2 cellular contexts compared by ENCODE assay signal in the genomic region with DNA sequence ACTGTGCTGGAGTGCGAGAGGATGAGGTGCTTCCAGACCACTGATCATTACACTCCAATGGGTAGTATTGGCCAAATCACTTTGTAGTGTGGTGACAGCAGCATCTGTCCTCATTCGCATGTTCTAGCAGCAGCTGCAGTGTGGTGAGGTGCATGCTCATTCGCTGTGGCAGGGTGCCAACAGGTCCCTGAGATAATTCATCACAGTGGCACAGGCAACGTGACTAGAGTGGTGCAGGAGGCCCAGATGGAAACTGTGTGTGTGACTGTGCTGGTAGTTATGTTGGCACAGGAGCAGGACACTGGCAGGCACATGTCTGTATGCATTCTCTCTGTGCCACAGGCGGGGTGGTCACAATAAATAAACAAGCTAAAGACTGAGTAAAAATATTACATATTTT.
TF ChIP-seq lines count a peak whose summit lies in the region.

No MANE protein-coding gene starts in this region.

TF ChIP-seq in SK-N-SH, 30 proteins besides CTCF, POLR2A, EP300 and RAD21 (continued from another document):
- TF ChIP-seq, protein P1, sequence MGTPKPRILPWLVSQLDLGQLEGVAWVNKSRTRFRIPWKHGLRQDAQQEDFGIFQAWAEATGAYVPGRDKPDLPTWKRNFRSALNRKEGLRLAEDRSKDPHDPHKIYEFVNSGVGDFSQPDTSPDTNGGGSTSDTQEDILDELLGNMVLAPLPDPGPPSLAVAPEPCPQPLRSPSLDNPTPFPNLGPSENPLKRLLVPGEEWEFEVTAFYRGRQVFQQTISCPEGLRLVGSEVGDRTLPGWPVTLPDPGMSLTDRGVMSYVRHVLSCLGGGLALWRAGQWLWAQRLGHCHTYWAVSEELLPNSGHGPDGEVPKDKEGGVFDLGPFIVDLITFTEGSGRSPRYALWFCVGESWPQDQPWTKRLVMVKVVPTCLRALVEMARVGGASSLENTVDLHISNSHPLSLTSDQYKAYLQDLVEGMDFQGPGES (IDR thresholded peaks at IDR 0.05; ENCODE audit: low read depth, low read length) = no peak
- TF ChIP-seq TEAD4 (IDR thresholded peaks at IDR 0.05; ENCODE audit: borderline replicate concordance, insufficient read depth) = no peak
- TF ChIP-seq CHD2 (IDR thresholded peaks at IDR 0.05; ENCODE audit: low read length, partially characterized antibody) = no peak
- TF ChIP-seq, protein P2, sequence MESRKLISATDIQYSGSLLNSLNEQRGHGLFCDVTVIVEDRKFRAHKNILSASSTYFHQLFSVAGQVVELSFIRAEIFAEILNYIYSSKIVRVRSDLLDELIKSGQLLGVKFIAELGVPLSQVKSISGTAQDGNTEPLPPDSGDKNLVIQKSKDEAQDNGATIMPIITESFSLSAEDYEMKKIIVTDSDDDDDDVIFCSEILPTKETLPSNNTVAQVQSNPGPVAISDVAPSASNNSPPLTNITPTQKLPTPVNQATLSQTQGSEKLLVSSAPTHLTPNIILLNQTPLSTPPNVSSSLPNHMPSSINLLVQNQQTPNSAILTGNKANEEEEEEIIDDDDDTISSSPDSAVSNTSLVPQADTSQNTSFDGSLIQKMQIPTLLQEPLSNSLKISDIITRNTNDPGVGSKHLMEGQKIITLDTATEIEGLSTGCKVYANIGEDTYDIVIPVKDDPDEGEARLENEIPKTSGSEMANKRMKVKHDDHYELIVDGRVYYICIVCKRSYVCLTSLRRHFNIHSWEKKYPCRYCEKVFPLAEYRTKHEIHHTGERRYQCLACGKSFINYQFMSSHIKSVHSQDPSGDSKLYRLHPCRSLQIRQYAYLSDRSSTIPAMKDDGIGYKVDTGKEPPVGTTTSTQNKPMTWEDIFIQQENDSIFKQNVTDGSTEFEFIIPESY (IDR thresholded peaks at IDR 0.05; ENCODE audit: borderline replicate concordance, low read depth) = no peak
- TF ChIP-seq SMC3 (IDR thresholded peaks at IDR 0.05; ENCODE audit: low read depth, low read length) = no peak
- no peak for TF ChIP-seq SIN3A (IDR thresholded peaks at IDR 0.05; ENCODE audit: borderline replicate concordance, low read depth, low read length)
TF ChIP-seq in SK-N-SH: peak in this region for 0.

TF ChIP-seq in SK-N-SH treated with all-trans-retinoic acid at 6 μM for 48 hours, 23 proteins besides CTCF, POLR2A, EP300 and RAD21 (continued from another document):
- TF ChIP-seq, protein P3, sequence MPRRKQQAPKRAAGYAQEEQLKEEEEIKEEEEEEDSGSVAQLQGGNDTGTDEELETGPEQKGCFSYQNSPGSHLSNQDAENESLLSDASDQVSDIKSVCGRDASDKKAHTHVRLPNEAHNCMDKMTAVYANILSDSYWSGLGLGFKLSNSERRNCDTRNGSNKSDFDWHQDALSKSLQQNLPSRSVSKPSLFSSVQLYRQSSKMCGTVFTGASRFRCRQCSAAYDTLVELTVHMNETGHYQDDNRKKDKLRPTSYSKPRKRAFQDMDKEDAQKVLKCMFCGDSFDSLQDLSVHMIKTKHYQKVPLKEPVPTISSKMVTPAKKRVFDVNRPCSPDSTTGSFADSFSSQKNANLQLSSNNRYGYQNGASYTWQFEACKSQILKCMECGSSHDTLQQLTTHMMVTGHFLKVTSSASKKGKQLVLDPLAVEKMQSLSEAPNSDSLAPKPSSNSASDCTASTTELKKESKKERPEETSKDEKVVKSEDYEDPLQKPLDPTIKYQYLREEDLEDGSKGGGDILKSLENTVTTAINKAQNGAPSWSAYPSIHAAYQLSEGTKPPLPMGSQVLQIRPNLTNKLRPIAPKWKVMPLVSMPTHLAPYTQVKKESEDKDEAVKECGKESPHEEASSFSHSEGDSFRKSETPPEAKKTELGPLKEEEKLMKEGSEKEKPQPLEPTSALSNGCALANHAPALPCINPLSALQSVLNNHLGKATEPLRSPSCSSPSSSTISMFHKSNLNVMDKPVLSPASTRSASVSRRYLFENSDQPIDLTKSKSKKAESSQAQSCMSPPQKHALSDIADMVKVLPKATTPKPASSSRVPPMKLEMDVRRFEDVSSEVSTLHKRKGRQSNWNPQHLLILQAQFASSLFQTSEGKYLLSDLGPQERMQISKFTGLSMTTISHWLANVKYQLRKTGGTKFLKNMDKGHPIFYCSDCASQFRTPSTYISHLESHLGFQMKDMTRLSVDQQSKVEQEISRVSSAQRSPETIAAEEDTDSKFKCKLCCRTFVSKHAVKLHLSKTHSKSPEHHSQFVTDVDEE (CRISPR knock-in tag; IDR thresholded peaks at IDR 0.05) = no peak
- no peak for TF ChIP-seq TOX (CRISPR knock-in tag; IDR thresholded peaks at IDR 0.05; ENCODE audit: borderline replicate concordance)
- no peak for TF ChIP-seq ZC3H10 (CRISPR knock-in tag; IDR thresholded peaks at IDR 0.05)
- TF ChIP-seq ZNF70 (CRISPR knock-in tag; IDR thresholded peaks at IDR 0.05) = no peak
- TF ChIP-seq, protein P4, sequence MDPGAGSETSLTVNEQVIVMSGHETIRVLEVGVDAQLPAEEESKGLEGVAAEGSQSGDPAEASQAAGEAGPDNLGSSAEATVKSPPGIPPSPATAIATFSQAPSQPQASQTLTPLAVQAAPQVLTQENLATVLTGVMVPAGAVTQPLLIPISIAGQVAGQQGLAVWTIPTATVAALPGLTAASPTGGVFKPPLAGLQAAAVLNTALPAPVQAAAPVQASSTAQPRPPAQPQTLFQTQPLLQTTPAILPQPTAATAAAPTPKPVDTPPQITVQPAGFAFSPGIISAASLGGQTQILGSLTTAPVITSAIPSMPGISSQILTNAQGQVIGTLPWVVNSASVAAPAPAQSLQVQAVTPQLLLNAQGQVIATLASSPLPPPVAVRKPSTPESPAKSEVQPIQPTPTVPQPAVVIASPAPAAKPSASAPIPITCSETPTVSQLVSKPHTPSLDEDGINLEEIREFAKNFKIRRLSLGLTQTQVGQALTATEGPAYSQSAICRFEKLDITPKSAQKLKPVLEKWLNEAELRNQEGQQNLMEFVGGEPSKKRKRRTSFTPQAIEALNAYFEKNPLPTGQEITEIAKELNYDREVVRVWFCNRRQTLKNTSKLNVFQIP (CRISPR knock-in tag; IDR thresholded peaks at IDR 0.05; ENCODE audit: borderline replicate concordance, low read depth) = no peak
- no peak for TF ChIP-seq ZNF8 (CRISPR knock-in tag; IDR thresholded peaks at IDR 0.05)
- TF ChIP-seq BACH2 (CRISPR knock-in tag; IDR thresholded peaks at IDR 0.05; ENCODE audit: borderline replicate concordance) = no peak
- TF ChIP-seq ARNTL (CRISPR knock-in tag; IDR thresholded peaks at IDR 0.05; ENCODE audit: borderline replicate concordance, low read depth) = no peak
- TF ChIP-seq ZFP3 (CRISPR knock-in tag; IDR thresholded peaks at IDR 0.05) = no peak
- no peak for TF ChIP-seq ISL1 (CRISPR knock-in tag; IDR thresholded peaks at IDR 0.05)
- no peak for TF ChIP-seq GLIS3 (CRISPR knock-in tag; IDR thresholded peaks at IDR 0.05)
- no peak for TF ChIP-seq ZNF565 (CRISPR knock-in tag; conservative IDR thresholded peaks at IDR 0.05; ENCODE audit: low read depth)
- TF ChIP-seq, protein P5, sequence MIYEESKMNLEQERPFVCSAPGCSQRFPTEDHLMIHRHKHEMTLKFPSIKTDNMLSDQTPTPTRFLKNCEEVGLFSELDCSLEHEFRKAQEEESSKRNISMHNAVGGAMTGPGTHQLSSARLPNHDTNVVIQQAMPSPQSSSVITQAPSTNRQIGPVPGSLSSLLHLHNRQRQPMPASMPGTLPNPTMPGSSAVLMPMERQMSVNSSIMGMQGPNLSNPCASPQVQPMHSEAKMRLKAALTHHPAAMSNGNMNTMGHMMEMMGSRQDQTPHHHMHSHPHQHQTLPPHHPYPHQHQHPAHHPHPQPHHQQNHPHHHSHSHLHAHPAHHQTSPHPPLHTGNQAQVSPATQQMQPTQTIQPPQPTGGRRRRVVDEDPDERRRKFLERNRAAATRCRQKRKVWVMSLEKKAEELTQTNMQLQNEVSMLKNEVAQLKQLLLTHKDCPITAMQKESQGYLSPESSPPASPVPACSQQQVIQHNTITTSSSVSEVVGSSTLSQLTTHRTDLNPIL (CRISPR knock-in tag; IDR thresholded peaks at IDR 0.05; ENCODE audit: low read depth) = no peak
- no peak for TF ChIP-seq OSR1 (CRISPR knock-in tag; IDR thresholded peaks at IDR 0.05)
- TF ChIP-seq ESRRG (CRISPR knock-in tag; IDR thresholded peaks at IDR 0.05) = no peak
- TF ChIP-seq, protein P6, sequence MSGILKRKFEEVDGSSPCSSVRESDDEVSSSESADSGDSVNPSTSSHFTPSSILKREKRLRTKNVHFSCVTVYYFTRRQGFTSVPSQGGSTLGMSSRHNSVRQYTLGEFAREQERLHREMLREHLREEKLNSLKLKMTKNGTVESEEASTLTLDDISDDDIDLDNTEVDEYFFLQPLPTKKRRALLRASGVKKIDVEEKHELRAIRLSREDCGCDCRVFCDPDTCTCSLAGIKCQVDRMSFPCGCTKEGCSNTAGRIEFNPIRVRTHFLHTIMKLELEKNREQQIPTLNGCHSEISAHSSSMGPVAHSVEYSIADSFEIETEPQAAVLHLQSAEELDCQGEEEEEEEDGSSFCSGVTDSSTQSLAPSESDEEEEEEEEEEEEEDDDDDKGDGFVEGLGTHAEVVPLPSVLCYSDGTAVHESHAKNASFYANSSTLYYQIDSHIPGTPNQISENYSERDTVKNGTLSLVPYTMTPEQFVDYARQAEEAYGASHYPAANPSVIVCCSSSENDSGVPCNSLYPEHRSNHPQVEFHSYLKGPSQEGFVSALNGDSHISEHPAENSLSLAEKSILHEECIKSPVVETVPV (CRISPR knock-in tag; IDR thresholded peaks at IDR 0.05) = no peak
- TF ChIP-seq, protein P7, sequence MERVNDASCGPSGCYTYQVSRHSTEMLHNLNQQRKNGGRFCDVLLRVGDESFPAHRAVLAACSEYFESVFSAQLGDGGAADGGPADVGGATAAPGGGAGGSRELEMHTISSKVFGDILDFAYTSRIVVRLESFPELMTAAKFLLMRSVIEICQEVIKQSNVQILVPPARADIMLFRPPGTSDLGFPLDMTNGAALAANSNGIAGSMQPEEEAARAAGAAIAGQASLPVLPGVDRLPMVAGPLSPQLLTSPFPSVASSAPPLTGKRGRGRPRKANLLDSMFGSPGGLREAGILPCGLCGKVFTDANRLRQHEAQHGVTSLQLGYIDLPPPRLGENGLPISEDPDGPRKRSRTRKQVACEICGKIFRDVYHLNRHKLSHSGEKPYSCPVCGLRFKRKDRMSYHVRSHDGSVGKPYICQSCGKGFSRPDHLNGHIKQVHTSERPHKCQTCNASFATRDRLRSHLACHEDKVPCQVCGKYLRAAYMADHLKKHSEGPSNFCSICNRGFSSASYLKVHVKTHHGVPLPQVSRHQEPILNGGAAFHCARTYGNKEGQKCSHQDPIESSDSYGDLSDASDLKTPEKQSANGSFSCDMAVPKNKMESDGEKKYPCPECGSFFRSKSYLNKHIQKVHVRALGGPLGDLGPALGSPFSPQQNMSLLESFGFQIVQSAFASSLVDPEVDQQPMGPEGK (CRISPR knock-in tag; IDR thresholded peaks at IDR 0.05; ENCODE audit: borderline replicate concordance) = no peak
